34 cellular contexts compared by ENCODE assay signal in genomic region chr12:109218996-109219395, GRCh38.
"Had no signal": no experiment of that assay in that cellular context is flagged by ENCODE, and none has a peak within 500 bp of the region (broad histone marks: within the 10 kb centered on the region; RNA-seq: fewer than 3 reads in every experiment).

No MANE protein-coding gene starts in this region.

- FAIRE-seq: astrocyte, bronchial epithelial cell had no signal

- DNase-seq: activated effector memory CD4-positive, alpha-beta T cell treated with anti-CD3 and anti-CD28 coated beads, Interleukin-2, amount 50 U/mL, for 16 hours; activated effector memory CD4-positive, alpha-beta T cell treated with Interleukin-2 at 50 U/mL for 16 hours; activated gamma-delta T cell; activated gamma-delta T cell treated with Interleukin-2 at 50 U/mL for 16 hours; activated naive CD4-positive, alpha-beta T cell; activated naive CD4-positive, alpha-beta T cell treated with anti-CD3 and anti-CD28 coated beads for 36 hours; activated naive CD4-positive, alpha-beta T cell treated with anti-CD3 and anti-CD28 coated beads, Interleukin-2, amount 10 ng/mL, durations not matched to agents 7 days and 5 days; activated naive CD4-positive, alpha-beta T cell treated with anti-CD3 and anti-CD28 coated beads, Interleukin-2, amount 50 U/mL, for 16 hours; activated naive CD4-positive, alpha-beta T cell treated with Interleukin-2 at 50 U/mL for 16 hours; activated naive CD8-positive, alpha-beta T cell treated with anti-CD3 and anti-CD28 coated beads for 36 hours; activated naive CD8-positive, alpha-beta T cell treated with anti-CD3 and anti-CD28 coated beads, Interleukin-2, amount 10 ng/mL, durations not matched to agents 7 days and 5 days; activated naive CD8-positive, alpha-beta T cell treated with anti-CD3 and anti-CD28 coated beads, Interleukin-2, amount 50 U/mL, for 24 hours; activated T-cell treated with anti-CD3 and anti-CD28 coated beads, Interleukin-2, amount 50 U/mL, for 1 hour; activated T-cell treated with anti-CD3 and anti-CD28 coated beads, Interleukin-2, amount 50 U/mL, for 24 hours; activated T-cell treated with anti-CD3 and anti-CD28 coated beads, Interleukin-2, amount 50 U/mL, for 4 hours; activated T-cell treated with anti-CD3 and anti-CD28 coated beads, Interleukin-2, amount 50 U/mL, for 48 hours; activated T-cell treated with anti-CD3 and anti-CD28 coated beads, Interleukin-2, amount 50 U/mL, for 72 hours; adrenal gland; amniotic stem cell; amygdala; anterior cingulate cortex; aorta; body of pancreas; brain microvascular endothelial cell; caudate nucleus; central memory CD4-positive, alpha-beta T cell; cerebellar nuclear complex had no signal

- H3K36me3 ChIP-seq: brain microvascular endothelial cell had no signal

- H3K27ac ChIP-seq: adrenal gland, ascending aorta, body of pancreas, brain microvascular endothelial cell, breast epithelium, cardiac muscle cell had no signal

- H3K4me1 ChIP-seq: adrenal gland, ascending aorta, breast epithelium had no signal

- ATAC-seq: activated naive CD4-positive, alpha-beta T cell treated with anti-CD3 and anti-CD28 coated beads, Interleukin-2, amount 50 U/mL, for 72 hours; activated naive CD8-positive, alpha-beta T cell treated with anti-CD3 and anti-CD28 coated beads, Interleukin-2, amount 50 U/mL, for 24 hours; activated T-cell treated with anti-CD3 and anti-CD28 coated beads, Interleukin-2, amount 50 U/mL, for 4 hours; activated T-cell treated with anti-CD3 and anti-CD28 coated beads, Interleukin-2, amount 50 U/mL, for 72 hours; activated T-helper 17 cell treated with anti-CD3 and anti-CD28 coated beads, Interleukin-2, amount 50 U/mL, for 72 hours; body of pancreas had no signal

- H3K27me3 ChIP-seq: adrenal gland, ascending aorta, body of pancreas, brain microvascular endothelial cell, breast epithelium, cardiac muscle cell had no signal

- H3K4me3 ChIP-seq: adrenal gland, ascending aorta, body of pancreas, breast epithelium, cardiac muscle cell had no signal

- H3K9me3 ChIP-seq: adrenal gland, ascending aorta, body of pancreas, breast epithelium had no signal
